1 cellular context compared by ENCODE assay signal in genomic region chrX:54529559-54530357, GRCh38.
A peak's percentile ranks its signal among the peaks of the same experiment; 100 is the strongest.
TF ChIP-seq lines count a peak whose summit lies in the region.

GNL3L (plus strand) TSS chrX:54530219; CDS start chrX:54532567, 2,348 bp downstream.

TF ChIP-seq in K562, 482 proteins besides CTCF, POLR2A, EP300 and RAD21 (continued from another document and continues in another):
- 0 out of 2 replicates have a peak, but pooled peaks have one; percentile 34 for TF ChIP-seq CUX1 (CRISPR knock-in tag; IDR thresholded peaks at IDR 0.05)
- TF ChIP-seq NR2C2 (CRISPR knock-in tag; IDR thresholded peaks at IDR 0.05): no peak
- TF ChIP-seq NR2C2 (tag; IDR thresholded peaks at IDR 0.05): peak; percentile 57
- no peak for TF ChIP-seq SMAD3 (CRISPR knock-in tag; conservative IDR thresholded peaks at IDR 0.05)
- peak; percentile 75 for TF ChIP-seq MYC (IDR thresholded peaks at IDR 0.05; ENCODE audit: low read depth, low read length)
- TF ChIP-seq MYC (CRISPR knock-in tag; IDR thresholded peaks at IDR 0.05; ENCODE audit: borderline replicate concordance, low read depth): no peak; the same call in 1 of the 2 replicates
- no peak for TF ChIP-seq GATAD2B (IDR thresholded peaks at IDR 0.05; ENCODE audit: borderline replicate concordance)
- TF ChIP-seq ATF1 (CRISPR knock-in tag; IDR thresholded peaks at IDR 0.05): no peak
- peak; percentile 42 for TF ChIP-seq ATF1 (tag; IDR thresholded peaks at IDR 0.05)
- TF ChIP-seq SP1 (CRISPR knock-in tag; IDR thresholded peaks at IDR 0.05): no peak
- TF ChIP-seq CHD2 (IDR thresholded peaks at IDR 0.05; ENCODE audit: low read depth, low read length): peak; percentile 83
- TF ChIP-seq TAF9B (IDR thresholded peaks at IDR 0.05; ENCODE audit: partially characterized antibody): peak; percentile 44
- TF ChIP-seq L3MBTL2 (IDR thresholded peaks at IDR 0.05): peak; percentile 98
- TF ChIP-seq THRAP3 (IDR thresholded peaks at IDR 0.05; ENCODE audit: borderline replicate concordance): no peak
- TF ChIP-seq ZNF592 (IDR thresholded peaks at IDR 0.05): peak; percentile 97
- TF ChIP-seq JUND (IDR thresholded peaks at IDR 0.05; ENCODE audit: borderline replicate concordance, low read depth, low read length): no peak
- peak; percentile 34; the same call in 1 of the 3 replicates for TF ChIP-seq JUND (tag; IDR thresholded peaks at IDR 0.05; ENCODE audit: borderline replicate concordance, low read depth, low read length)
- no peak for TF ChIP-seq DDX20 (tag; IDR thresholded peaks at IDR 0.05; ENCODE audit: low read depth)
- peak; percentile 27 to 37; a peak in 1 of 4 replicates for TF ChIP-seq ARNT (IDR thresholded peaks at IDR 0.05)
- TF ChIP-seq ETV6 (IDR thresholded peaks at IDR 0.05; ENCODE audit: borderline replicate concordance in 1 of 2, low read depth in 2 of 2, low read length in 1 of 2): peak; percentile 80 to 81; a peak in 2 of 4 replicates
- no peak for TF ChIP-seq ETV6 (CRISPR knock-in tag; IDR thresholded peaks at IDR 0.05; ENCODE audit: borderline replicate concordance)
- TF ChIP-seq HDAC2 (IDR thresholded peaks at IDR 0.05): 0 out of 2 replicates have a peak, but pooled peaks have one; percentile 19
- no peak for TF ChIP-seq NR4A1 (CRISPR knock-in tag; IDR thresholded peaks at IDR 0.05)
- TF ChIP-seq NR4A1 (tag; IDR thresholded peaks at IDR 0.05): peak; percentile 90; the same call in 1 of the 2 replicates
- TF ChIP-seq HNRNPLL (IDR thresholded peaks at IDR 0.05; ENCODE audit: low read depth, low read length, poor library complexity, severe bottlenecking): peak; percentile 78
- no peak for TF ChIP-seq TBL1XR1 (IDR thresholded peaks at IDR 0.05; ENCODE audit: low read length in 2 of 2)
- TF ChIP-seq ZBTB9 (CRISPR knock-in tag; IDR thresholded peaks at IDR 0.05): peak; percentile 79; the same call in 1 of the 2 replicates
- peak; percentile 81; the same call in 1 of the 2 replicates for TF ChIP-seq ZNF644 (tag; IDR thresholded peaks at IDR 0.05; ENCODE audit: low read depth)
- TF ChIP-seq MGA (IDR thresholded peaks at IDR 0.05): peak; percentile 96
- TF ChIP-seq ERF (CRISPR knock-in tag; IDR thresholded peaks at IDR 0.05): 0 out of 2 replicates have a peak, but pooled peaks have one; percentile 33
- TF ChIP-seq OTX1 (CRISPR knock-in tag; IDR thresholded peaks at IDR 0.05): no peak
- peak; percentile 27; the same call in 1 of the 2 replicates for TF ChIP-seq PML (IDR thresholded peaks at IDR 0.05; ENCODE audit: low read length)
- 0 out of 2 replicates have a peak, but pooled peaks have one; percentile 32 for TF ChIP-seq BACH1 (tag; IDR thresholded peaks at IDR 0.05)
- TF ChIP-seq VEZF1 (CRISPR knock-in tag; IDR thresholded peaks at IDR 0.05): peak; percentile 100
- TF ChIP-seq DPF2 (IDR thresholded peaks at IDR 0.05): 0 out of 2 replicates have a peak, but pooled peaks have one; percentile 31
- peak; percentile 42; the same call in 1 of the 2 replicates for TF ChIP-seq ZNF79 (CRISPR knock-in tag; IDR thresholded peaks at IDR 0.05; ENCODE audit: low read depth)
- no peak for TF ChIP-seq TCFL5 (CRISPR knock-in tag; conservative IDR thresholded peaks at IDR 0.05)
- peak; percentile 39; the same call in 1 of the 2 replicates for TF ChIP-seq ZNF584 (CRISPR knock-in tag; IDR thresholded peaks at IDR 0.05; ENCODE audit: low read depth)
